23 cellular contexts compared by ENCODE assay signal in genomic region chr18:53887447-53887846, GRCh38.
"Had no signal": no experiment of that assay in that cellular context is flagged by ENCODE, and none has a peak within 500 bp of the region (broad histone marks: within the 10 kb centered on the region; RNA-seq: fewer than 3 reads in every experiment).

No MANE protein-coding gene starts in this region.

- H3K4me1 ChIP-seq: ascending aorta had no signal

- ATAC-seq: activated CD8-positive, alpha-beta T cell treated with anti-CD3 and anti-CD28 coated beads for 36 hours; K562; T-helper 17 cell had no signal

- DNase-seq: activated CD4-positive, alpha-beta T cell treated with anti-CD3 and anti-CD28 coated beads, Interleukin-2, amount 50 U/mL, for 1 hour; activated CD4-positive, CD25-positive, alpha-beta regulatory T cell; activated CD8-positive, alpha-beta memory T cell treated with anti-CD3 and anti-CD28 coated beads, Interleukin-2, amount 50 U/mL, for 4 hours; activated CD8-positive, alpha-beta T cell treated with anti-CD3 and anti-CD28 coated beads for 36 hours; amniotic stem cell; brain microvascular endothelial cell; Kasumi-1; NCI-H1048; NCI-H1417; NCI-H1694; NCI-H2029; NCI-H2107; NCI-H2171 treated with DMSO at 0.1 percent for 48 hours; NCI-H345; NCI-H510A; NCI-H526 treated with DMSO at 0.1 percent for 48 hours; NCI-H82; SIG-M5; T-helper 17 cell; T-helper 9 cell had no signal

- H3K36me3 ChIP-seq: ascending aorta, brain microvascular endothelial cell, cardiac muscle cell had no signal

- H3K27me3 ChIP-seq: ascending aorta, brain microvascular endothelial cell, cardiac muscle cell had no signal

- H3K27ac ChIP-seq: ascending aorta, brain microvascular endothelial cell, cardiac muscle cell had no signal

- H3K9me3 ChIP-seq: ascending aorta had no signal

- H3K4me3 ChIP-seq: ascending aorta, cardiac muscle cell, K562 had no signal
